ENCODE assay signal across 1 cellular context in the genomic region with DNA sequence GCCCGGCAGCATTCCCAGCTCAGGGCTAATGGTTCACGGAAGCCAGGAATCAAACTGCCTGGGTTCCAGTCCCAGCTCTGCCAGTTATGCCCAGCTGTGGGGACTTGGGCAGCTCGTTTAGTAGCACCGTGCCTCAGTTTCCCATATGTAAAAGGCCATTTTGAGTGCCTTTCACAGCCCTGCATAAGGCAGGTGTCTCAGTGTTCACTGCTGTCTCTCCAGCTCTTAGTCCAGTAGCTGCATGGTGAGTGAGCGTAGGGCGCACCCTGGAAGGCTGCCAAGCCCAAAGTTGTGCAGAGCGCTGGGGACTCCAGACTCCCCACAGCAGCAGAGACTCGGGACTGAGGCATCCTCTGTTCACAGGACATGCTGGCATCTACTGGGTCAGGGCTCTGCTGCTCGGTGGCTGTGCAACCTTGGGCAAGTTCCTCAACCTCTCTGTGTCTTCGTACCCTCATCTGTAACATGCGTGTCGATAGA.
TF ChIP-seq lines count a peak whose summit lies in the region.

No MANE protein-coding gene starts in this region.

TF ChIP-seq in HepG2, 621 proteins besides CTCF, POLR2A, EP300 and RAD21 (continues in another document):
- no peak for TF ChIP-seq NFE2 (CRISPR knock-in tag; IDR thresholded peaks at IDR 0.05)
- TF ChIP-seq, protein P1, sequence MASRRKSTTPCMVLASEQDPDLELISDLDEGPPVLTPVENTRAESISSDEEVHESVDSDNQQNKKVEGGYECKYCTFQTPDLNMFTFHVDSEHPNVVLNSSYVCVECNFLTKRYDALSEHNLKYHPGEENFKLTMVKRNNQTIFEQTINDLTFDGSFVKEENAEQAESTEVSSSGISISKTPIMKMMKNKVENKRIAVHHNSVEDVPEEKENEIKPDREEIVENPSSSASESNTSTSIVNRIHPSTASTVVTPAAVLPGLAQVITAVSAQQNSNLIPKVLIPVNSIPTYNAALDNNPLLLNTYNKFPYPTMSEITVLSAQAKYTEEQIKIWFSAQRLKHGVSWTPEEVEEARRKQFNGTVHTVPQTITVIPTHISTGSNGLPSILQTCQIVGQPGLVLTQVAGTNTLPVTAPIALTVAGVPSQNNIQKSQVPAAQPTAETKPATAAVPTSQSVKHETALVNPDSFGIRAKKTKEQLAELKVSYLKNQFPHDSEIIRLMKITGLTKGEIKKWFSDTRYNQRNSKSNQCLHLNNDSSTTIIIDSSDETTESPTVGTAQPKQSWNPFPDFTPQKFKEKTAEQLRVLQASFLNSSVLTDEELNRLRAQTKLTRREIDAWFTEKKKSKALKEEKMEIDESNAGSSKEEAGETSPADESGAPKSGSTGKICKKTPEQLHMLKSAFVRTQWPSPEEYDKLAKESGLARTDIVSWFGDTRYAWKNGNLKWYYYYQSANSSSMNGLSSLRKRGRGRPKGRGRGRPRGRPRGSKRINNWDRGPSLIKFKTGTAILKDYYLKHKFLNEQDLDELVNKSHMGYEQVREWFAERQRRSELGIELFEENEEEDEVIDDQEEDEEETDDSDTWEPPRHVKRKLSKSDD (CRISPR knock-in tag; IDR thresholded peaks at IDR 0.05; ENCODE audit: low read depth): no peak
- TF ChIP-seq, protein P2, sequence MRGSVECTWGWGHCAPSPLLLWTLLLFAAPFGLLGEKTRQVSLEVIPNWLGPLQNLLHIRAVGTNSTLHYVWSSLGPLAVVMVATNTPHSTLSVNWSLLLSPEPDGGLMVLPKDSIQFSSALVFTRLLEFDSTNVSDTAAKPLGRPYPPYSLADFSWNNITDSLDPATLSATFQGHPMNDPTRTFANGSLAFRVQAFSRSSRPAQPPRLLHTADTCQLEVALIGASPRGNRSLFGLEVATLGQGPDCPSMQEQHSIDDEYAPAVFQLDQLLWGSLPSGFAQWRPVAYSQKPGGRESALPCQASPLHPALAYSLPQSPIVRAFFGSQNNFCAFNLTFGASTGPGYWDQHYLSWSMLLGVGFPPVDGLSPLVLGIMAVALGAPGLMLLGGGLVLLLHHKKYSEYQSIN (CRISPR knock-in tag; IDR thresholded peaks at IDR 0.05; ENCODE audit: borderline replicate concordance): no peak
- no peak for TF ChIP-seq GABPA (IDR thresholded peaks at IDR 0.05; ENCODE audit: low read depth, low read length)
- TF ChIP-seq GABPA (CRISPR knock-in tag; IDR thresholded peaks at IDR 0.05; ENCODE audit: low read depth): no peak
- TF ChIP-seq ZBTB20 (CRISPR knock-in tag; IDR thresholded peaks at IDR 0.05; ENCODE audit: borderline replicate concordance, low read depth): no peak
- 0 out of 2 replicates have a peak, but pooled peaks have one; percentile 26 for TF ChIP-seq NRL (CRISPR knock-in tag; IDR thresholded peaks at IDR 0.05; ENCODE audit: borderline replicate concordance)
- TF ChIP-seq POLR2AphosphoS5 (IDR thresholded peaks at IDR 0.05; ENCODE audit: low read depth, low read length): peak; percentile 22; the same call in 1 of the 2 replicates
- TF ChIP-seq MTA1 (CRISPR knock-in tag; IDR thresholded peaks at IDR 0.05; ENCODE audit: borderline replicate concordance): no peak
- TF ChIP-seq, protein P3, sequence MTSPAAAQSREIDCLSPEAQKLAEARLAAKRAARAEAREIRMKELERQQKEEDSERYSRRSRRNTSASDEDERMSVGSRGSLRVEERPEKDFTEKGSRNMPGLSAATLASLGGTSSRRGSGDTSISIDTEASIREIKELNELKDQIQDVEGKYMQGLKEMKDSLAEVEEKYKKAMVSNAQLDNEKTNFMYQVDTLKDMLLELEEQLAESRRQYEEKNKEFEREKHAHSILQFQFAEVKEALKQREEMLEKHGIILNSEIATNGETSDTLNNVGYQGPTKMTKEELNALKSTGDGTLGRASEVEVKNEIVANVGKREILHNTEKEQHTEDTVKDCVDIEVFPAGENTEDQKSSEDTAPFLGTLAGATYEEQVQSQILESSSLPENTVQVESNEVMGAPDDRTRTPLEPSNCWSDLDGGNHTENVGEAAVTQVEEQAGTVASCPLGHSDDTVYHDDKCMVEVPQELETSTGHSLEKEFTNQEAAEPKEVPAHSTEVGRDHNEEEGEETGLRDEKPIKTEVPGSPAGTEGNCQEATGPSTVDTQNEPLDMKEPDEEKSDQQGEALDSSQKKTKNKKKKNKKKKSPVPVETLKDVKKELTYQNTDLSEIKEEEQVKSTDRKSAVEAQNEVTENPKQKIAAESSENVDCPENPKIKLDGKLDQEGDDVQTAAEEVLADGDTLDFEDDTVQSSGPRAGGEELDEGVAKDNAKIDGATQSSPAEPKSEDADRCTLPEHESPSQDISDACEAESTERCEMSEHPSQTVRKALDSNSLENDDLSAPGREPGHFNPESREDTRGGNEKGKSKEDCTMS (CRISPR knock-in tag; conservative IDR thresholded peaks at IDR 0.05): no peak
- TF ChIP-seq NONO (IDR thresholded peaks at IDR 0.05): no peak
- no peak for TF ChIP-seq NONO (CRISPR knock-in tag; conservative IDR thresholded peaks at IDR 0.05)
- TF ChIP-seq, protein P4, sequence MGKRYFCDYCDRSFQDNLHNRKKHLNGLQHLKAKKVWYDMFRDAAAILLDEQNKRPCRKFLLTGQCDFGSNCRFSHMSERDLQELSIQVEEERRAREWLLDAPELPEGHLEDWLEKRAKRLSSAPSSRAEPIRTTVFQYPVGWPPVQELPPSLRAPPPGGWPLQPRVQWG (CRISPR knock-in tag; IDR thresholded peaks at IDR 0.05; ENCODE audit: borderline replicate concordance, low read depth): no peak
- TF ChIP-seq POLR2G (IDR thresholded peaks at IDR 0.05; ENCODE audit: low read depth, low read length): 0 out of 2 replicates have a peak, but pooled peaks have one; percentile 36
- TF ChIP-seq, protein P5, sequence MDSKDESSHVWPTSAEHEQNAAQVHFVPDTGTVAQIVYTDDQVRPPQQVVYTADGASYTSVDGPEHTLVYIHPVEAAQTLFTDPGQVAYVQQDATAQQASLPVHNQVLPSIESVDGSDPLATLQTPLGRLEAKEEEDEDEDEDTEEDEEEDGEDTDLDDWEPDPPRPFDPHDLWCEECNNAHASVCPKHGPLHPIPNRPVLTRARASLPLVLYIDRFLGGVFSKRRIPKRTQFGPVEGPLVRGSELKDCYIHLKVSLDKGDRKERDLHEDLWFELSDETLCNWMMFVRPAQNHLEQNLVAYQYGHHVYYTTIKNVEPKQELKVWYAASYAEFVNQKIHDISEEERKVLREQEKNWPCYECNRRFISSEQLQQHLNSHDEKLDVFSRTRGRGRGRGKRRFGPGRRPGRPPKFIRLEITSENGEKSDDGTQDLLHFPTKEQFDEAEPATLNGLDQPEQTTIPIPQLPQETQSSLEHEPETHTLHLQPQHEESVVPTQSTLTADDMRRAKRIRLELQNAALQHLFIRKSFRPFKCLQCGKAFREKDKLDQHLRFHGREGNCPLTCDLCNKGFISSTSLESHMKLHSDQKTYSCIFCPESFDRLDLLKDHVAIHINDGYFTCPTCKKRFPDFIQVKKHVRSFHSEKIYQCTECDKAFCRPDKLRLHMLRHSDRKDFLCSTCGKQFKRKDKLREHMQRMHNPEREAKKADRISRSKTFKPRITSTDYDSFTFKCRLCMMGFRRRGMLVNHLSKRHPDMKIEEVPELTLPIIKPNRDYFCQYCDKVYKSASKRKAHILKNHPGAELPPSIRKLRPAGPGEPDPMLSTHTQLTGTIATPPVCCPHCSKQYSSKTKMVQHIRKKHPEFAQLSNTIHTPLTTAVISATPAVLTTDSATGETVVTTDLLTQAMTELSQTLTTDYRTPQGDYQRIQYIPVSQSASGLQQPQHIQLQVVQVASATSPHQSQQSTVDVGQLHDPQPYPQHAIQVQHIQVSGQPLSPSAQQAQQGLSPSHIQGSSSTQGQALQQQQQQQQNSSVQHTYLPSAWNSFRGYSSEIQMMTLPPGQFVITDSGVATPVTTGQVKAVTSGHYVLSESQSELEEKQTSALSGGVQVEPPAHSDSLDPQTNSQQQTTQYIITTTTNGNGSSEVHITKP (CRISPR knock-in tag; IDR thresholded peaks at IDR 0.05; ENCODE audit: low read depth): no peak
- TF ChIP-seq ZNF672 (CRISPR knock-in tag; IDR thresholded peaks at IDR 0.05): no peak
- TF ChIP-seq, protein P6, sequence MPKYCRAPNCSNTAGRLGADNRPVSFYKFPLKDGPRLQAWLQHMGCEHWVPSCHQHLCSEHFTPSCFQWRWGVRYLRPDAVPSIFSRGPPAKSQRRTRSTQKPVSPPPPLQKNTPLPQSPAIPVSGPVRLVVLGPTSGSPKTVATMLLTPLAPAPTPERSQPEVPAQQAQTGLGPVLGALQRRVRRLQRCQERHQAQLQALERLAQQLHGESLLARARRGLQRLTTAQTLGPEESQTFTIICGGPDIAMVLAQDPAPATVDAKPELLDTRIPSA (CRISPR knock-in tag; IDR thresholded peaks at IDR 0.05; ENCODE audit: borderline replicate concordance): no peak
- peak; percentile 67; the same call in 1 of the 2 replicates for TF ChIP-seq ZMYM3 (CRISPR knock-in tag; IDR thresholded peaks at IDR 0.05)
- TF ChIP-seq, protein P7, sequence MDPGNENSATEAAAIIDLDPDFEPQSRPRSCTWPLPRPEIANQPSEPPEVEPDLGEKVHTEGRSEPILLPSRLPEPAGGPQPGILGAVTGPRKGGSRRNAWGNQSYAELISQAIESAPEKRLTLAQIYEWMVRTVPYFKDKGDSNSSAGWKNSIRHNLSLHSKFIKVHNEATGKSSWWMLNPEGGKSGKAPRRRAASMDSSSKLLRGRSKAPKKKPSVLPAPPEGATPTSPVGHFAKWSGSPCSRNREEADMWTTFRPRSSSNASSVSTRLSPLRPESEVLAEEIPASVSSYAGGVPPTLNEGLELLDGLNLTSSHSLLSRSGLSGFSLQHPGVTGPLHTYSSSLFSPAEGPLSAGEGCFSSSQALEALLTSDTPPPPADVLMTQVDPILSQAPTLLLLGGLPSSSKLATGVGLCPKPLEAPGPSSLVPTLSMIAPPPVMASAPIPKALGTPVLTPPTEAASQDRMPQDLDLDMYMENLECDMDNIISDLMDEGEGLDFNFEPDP (CRISPR knock-in tag; conservative IDR thresholded peaks at IDR 0.05): no peak
- TF ChIP-seq HMG20A (CRISPR knock-in tag; IDR thresholded peaks at IDR 0.05; ENCODE audit: borderline replicate concordance): no peak
- TF ChIP-seq ZNF703 (CRISPR knock-in tag; IDR thresholded peaks at IDR 0.05; ENCODE audit: borderline replicate concordance): no peak
- TF ChIP-seq, protein P8, sequence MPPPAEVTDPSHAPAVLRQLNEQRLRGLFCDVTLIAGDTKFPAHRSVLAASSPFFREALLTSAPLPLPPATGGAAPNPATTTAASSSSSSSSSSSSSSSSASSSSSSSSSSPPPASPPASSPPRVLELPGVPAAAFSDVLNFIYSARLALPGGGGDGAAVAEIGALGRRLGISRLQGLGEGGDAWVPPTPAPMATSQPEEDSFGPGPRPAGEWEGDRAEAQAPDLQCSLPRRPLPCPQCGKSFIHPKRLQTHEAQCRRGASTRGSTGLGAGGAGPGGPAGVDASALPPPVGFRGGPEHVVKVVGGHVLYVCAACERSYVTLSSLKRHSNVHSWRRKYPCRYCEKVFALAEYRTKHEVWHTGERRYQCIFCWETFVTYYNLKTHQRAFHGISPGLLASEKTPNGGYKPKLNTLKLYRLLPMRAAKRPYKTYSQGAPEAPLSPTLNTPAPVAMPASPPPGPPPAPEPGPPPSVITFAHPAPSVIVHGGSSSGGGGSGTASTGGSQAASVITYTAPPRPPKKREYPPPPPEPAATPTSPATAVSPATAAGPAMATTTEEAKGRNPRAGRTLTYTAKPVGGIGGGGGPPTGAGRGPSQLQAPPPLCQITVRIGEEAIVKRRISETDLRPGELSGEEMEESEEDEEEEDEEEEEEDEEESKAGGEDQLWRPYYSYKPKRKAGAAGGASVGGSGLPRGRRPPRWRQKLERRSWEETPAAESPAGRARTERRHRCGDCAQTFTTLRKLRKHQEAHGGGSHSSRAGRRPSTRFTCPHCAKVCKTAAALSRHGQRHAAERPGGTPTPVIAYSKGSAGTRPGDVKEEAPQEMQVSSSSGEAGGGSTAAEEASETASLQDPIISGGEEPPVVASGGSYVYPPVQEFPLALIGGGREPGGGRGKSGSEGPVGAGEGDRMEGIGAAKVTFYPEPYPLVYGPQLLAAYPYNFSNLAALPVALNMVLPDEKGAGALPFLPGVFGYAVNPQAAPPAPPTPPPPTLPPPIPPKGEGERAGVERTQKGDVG (CRISPR knock-in tag; IDR thresholded peaks at IDR 0.05; ENCODE audit: borderline replicate concordance): no peak
- no peak for TF ChIP-seq CENPT (CRISPR knock-in tag; IDR thresholded peaks at IDR 0.05; ENCODE audit: low read depth)
- TF ChIP-seq RXRB (CRISPR knock-in tag; IDR thresholded peaks at IDR 0.05; ENCODE audit: borderline replicate concordance): no peak
- TF ChIP-seq, protein P9, sequence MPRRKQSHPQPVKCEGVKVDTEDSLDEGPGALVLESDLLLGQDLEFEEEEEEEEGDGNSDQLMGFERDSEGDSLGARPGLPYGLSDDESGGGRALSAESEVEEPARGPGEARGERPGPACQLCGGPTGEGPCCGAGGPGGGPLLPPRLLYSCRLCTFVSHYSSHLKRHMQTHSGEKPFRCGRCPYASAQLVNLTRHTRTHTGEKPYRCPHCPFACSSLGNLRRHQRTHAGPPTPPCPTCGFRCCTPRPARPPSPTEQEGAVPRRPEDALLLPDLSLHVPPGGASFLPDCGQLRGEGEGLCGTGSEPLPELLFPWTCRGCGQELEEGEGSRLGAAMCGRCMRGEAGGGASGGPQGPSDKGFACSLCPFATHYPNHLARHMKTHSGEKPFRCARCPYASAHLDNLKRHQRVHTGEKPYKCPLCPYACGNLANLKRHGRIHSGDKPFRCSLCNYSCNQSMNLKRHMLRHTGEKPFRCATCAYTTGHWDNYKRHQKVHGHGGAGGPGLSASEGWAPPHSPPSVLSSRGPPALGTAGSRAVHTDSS (CRISPR knock-in tag; conservative IDR thresholded peaks at IDR 0.05): no peak
- no peak for TF ChIP-seq ZNF552 (CRISPR knock-in tag; IDR thresholded peaks at IDR 0.05; ENCODE audit: borderline replicate concordance)
- no peak for TF ChIP-seq ONECUT2 (CRISPR knock-in tag; IDR thresholded peaks at IDR 0.05)
- TF ChIP-seq ZNF12 (CRISPR knock-in tag; IDR thresholded peaks at IDR 0.05): no peak
- TF ChIP-seq, protein P10, sequence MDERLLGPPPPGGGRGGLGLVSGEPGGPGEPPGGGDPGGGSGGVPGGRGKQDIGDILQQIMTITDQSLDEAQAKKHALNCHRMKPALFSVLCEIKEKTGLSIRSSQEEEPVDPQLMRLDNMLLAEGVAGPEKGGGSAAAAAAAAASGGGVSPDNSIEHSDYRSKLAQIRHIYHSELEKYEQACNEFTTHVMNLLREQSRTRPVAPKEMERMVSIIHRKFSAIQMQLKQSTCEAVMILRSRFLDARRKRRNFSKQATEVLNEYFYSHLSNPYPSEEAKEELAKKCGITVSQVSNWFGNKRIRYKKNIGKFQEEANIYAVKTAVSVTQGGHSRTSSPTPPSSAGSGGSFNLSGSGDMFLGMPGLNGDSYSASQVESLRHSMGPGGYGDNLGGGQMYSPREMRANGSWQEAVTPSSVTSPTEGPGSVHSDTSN (CRISPR knock-in tag; IDR thresholded peaks at IDR 0.05): no peak
- TF ChIP-seq ZNF878 (CRISPR knock-in tag; IDR thresholded peaks at IDR 0.05): no peak
- no peak for TF ChIP-seq PPARG (CRISPR knock-in tag; conservative IDR thresholded peaks at IDR 0.05)
- TF ChIP-seq PLRG1 (conservative IDR thresholded peaks at IDR 0.05): no peak
